In the genomic region with DNA sequence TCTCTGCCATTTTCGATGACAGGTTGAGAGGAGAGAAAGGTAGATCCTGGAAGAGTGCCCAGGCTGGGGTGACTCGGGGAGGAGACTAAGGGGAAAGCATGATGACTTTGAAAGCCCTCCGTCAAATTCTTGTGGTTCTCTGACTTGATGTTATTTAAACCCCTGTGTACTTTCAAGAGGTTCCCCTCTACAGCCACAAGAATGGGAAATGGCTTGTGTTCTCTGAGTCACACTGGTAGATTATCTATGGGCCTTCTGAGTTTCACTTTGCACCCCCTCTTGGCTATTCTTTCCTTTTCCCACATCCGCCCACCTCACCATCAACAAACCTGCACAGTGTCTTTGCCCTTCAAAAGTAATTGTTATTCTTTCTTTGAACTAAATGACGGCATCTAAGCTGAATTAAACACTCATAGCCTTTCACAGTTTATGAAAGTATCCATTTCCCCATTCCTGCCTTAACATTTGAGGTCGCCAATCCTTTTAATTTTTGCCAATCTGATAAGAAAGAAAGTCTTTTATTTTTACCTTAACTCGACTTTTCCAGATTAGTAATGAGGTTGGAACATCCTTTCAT, we compare ENCODE assay signal across 1 cellular context.
TF ChIP-seq lines count a peak whose summit lies in the region.

No MANE protein-coding gene starts in this region.

TF ChIP-seq in HCT116, 20 proteins besides CTCF, POLR2A, EP300 and RAD21 (continued from another document):
- TF ChIP-seq FOSL1 (IDR thresholded peaks at IDR 0.05; ENCODE audit: low read depth): peak; percentile 97
- no peak; the same call in 1 of the 2 replicates for TF ChIP-seq ELF1 (IDR thresholded peaks at IDR 0.05; ENCODE audit: borderline replicate concordance, low read depth)
